1 cellular context compared by ENCODE assay signal in the genomic region with DNA sequence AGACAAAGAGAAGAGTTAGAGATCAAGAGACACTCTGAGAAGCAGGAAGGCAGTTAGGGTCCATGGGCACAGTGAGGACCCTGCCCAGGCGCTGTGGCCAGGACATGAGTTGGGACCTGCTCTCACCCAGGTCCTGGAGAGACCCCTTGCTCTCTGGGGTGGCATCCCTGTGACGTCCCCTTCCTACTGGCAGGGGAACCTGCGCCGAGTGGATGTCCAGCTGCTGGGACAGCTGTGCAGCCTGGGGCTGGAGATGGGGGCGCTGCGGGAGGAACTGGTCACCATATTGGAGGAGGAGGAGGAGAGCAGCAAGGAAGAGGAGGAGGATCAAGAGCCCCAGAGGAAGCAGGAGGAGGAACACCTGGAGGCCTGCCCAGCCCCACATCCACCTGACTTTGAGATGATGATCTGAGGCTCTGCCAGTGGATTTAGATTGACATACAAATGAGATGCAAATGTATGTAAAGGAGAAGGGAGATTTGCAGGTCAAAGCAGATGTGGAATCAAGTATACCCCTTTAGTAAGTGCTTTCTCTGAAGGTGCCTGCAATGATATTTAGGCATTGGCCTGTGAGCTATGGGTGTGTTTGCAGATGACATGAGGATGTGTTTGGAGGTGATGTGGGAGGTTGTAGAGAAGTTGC.
TF ChIP-seq lines count a peak whose summit lies in the region.

No MANE protein-coding gene starts in this region.

TF ChIP-seq in HepG2, 621 proteins besides CTCF, POLR2A, EP300 and RAD21:
- TF ChIP-seq, protein P1, sequence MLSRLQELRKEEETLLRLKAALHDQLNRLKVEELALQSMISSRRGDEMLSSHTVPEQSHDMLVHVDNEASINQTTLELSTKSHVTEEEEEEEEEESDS (CRISPR knock-in tag; IDR thresholded peaks at IDR 0.05; ENCODE audit: borderline replicate concordance), result no peak
- TF ChIP-seq ZNF530 (CRISPR knock-in tag; IDR thresholded peaks at IDR 0.05; ENCODE audit: low read depth) (no peak), HOXA5 (CRISPR knock-in tag; IDR thresholded peaks at IDR 0.05) (no peak), ZFP36 (IDR thresholded peaks at IDR 0.05; ENCODE audit: borderline replicate concordance, low read depth, low read length, partially characterized antibody) (no peak), DR1 (CRISPR knock-in tag; IDR thresholded peaks at IDR 0.05) (no peak), ZNF138 (CRISPR knock-in tag; IDR thresholded peaks at IDR 0.05; ENCODE audit: low read depth) (no peak), HHEX (CRISPR knock-in tag; IDR thresholded peaks at IDR 0.05) (no peak)
- TF ChIP-seq, protein P2, sequence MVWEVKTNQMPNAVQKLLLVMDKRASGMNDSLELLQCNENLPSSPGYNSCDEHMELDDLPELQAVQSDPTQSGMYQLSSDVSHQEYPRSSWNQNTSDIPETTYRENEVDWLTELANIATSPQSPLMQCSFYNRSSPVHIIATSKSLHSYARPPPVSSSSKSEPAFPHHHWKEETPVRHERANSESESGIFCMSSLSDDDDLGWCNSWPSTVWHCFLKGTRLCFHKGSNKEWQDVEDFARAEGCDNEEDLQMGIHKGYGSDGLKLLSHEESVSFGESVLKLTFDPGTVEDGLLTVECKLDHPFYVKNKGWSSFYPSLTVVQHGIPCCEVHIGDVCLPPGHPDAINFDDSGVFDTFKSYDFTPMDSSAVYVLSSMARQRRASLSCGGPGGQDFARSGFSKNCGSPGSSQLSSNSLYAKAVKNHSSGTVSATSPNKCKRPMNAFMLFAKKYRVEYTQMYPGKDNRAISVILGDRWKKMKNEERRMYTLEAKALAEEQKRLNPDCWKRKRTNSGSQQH (CRISPR knock-in tag; IDR thresholded peaks at IDR 0.05; ENCODE audit: low read depth), result no peak
